15 cellular contexts compared by ENCODE assay signal in genomic region chr6:116326392-116326717, GRCh38. TPM values are rescaled to one million over a fixed set of nuclear protein-coding genes. Genes with fewer than 3 reads are reported as not detected.
DNase-seq lines count a peak whose midpoint lies in the region; ATAC-seq, FAIRE-seq and TF ChIP-seq lines count a peak whose summit lies in the region.
"Had no signal": no experiment of that assay in that cellular context is flagged by ENCODE, and none has a peak within 500 bp of the region (broad histone marks: within the 10 kb centered on the region; RNA-seq: fewer than 3 reads in every experiment).

No MANE protein-coding gene starts in this region.

- H3K36me3 ChIP-seq in astrocyte (ENCODE audit: insufficient read depth, low read length) (no peaks in the 10 kb centered on the region), gastroesophageal sphincter (no peaks in the 10 kb centered on the region), tibial nerve (no peaks in the 10 kb centered on the region), H7 (replicated peaks; ENCODE audit: control insufficient read depth, insufficient read depth, low read length) (no peaks in the 10 kb centered on the region)
- H3K36me3 ChIP-seq: BLaER1, MG63 had no signal

- H4K20me1 ChIP-seq in astrocyte (ENCODE audit: insufficient read depth, low read length): no peaks in the 10 kb centered on the region
- H4K20me1 ChIP-seq: BLaER1 had no signal

- H3K4me3 ChIP-seq in astrocyte (ENCODE audit: insufficient read depth, low read depth, low read length) (no peak overlapping the region), gastroesophageal sphincter (no peak overlapping the region), tibial nerve (no peak overlapping the region), H7 (ENCODE audit: insufficient read depth, low read depth, low read length) (no peak overlapping the region)
- H3K4me3 ChIP-seq: BLaER1, MG63 had no signal

- H3K4me1 Mint-ChIP-seq in astrocyte (ENCODE audit: low read depth, unreplicated experiment): peaks cover 4% of the 10 kb centered on the region

- H3K27me3 ChIP-seq in astrocyte (ENCODE audit: insufficient read depth, low read length) (no peaks in the 10 kb centered on the region), gastroesophageal sphincter (no peaks in the 10 kb centered on the region), tibial nerve (no peaks in the 10 kb centered on the region), H7 (ENCODE audit: control insufficient read depth, insufficient read depth, low read length) (no peaks in the 10 kb centered on the region)
- H3K27me3 ChIP-seq: BLaER1, MG63 had no signal

- TF ChIP-seq CTCF in astrocyte (IDR thresholded peaks at IDR 0.05; ENCODE audit: insufficient read depth, low read depth, low read length): no peak
- no peak for TF ChIP-seq CTCF in gastroesophageal sphincter (IDR thresholded peaks at IDR 0.05)
- TF ChIP-seq CTCF in tibial nerve (IDR thresholded peaks at IDR 0.05): no peak

- no peaks in the 10 kb centered on the region for H3K9me3 Mint-ChIP-seq in astrocyte (ENCODE audit: unreplicated experiment)

- H2AFZ ChIP-seq in astrocyte (ENCODE audit: low read depth, low read length): no peak overlapping the region

- peak; percentile 23 for ATAC-seq in gastroesophageal sphincter

- no peak overlapping the region for H3K9ac ChIP-seq in astrocyte (ENCODE audit: low read length)
- H3K9ac ChIP-seq: BLaER1 had no signal

- no peak overlapping the region for H3K27ac Mint-ChIP-seq in astrocyte (ENCODE audit: unreplicated experiment)

- no peak for TF ChIP-seq EP300 in gastroesophageal sphincter (IDR thresholded peaks at IDR 0.05)
- no peak for TF ChIP-seq EP300 in tibial nerve (IDR thresholded peaks at IDR 0.05)

- peak; percentile 26 for DNase-seq in astrocyte (ENCODE audit: low read depth)
- peak; percentile 32 for DNase-seq in medulla oblongata (ENCODE audit: extremely low spot score)
- DNase-seq in tibial nerve (ENCODE audit: low spot score in 2 of 2): no peak
- no peak for DNase-seq in H7
- DNase-seq in UCSD-AML1 (lab: John Stamatoyannopoulos, UW; ENCODE audit: unreplicated experiment): no peak
- no peak for DNase-seq in HUDEP-2 (lab: John Stamatoyannopoulos, UW; ENCODE audit: unreplicated experiment in 76 of 76)
- no peak for DNase-seq in kidney glomerular epithelial cell (lab: John Stamatoyannopoulos, UW)
- DNase-seq: GOT3, KG1, MG63, NCI-H1092 treated with DMSO at 0.1 percent for 48 hours, NCI-H1694 treated with DMSO at 0.1 percent for 48 hours, NCI-H748 treated with DMSO at 0.1 percent for 48 hours had no signal

- no peaks in the 10 kb centered on the region for H3K79me2 ChIP-seq in astrocyte (ENCODE audit: insufficient read depth, low read length)

- no peaks in the 10 kb centered on the region for H3K9me3 ChIP-seq in astrocyte (ENCODE audit: insufficient read depth, low read depth, low read length)
- no peaks in the 10 kb centered on the region for H3K9me3 ChIP-seq in gastroesophageal sphincter
- no peaks in the 10 kb centered on the region for H3K9me3 ChIP-seq in tibial nerve
- H3K9me3 ChIP-seq: BLaER1, MG63 had no signal

- H3K27me3 Mint-ChIP-seq in astrocyte (ENCODE audit: low read depth, unreplicated experiment): no peaks in the 10 kb centered on the region

- TF ChIP-seq POLR2A in gastroesophageal sphincter (IDR thresholded peaks at IDR 0.05) (no peak), tibial nerve (IDR thresholded peaks at IDR 0.05) (no peak)

- no peak for FAIRE-seq in astrocyte (lab: Jason Lieb, UNC)

- H3K4me1 ChIP-seq in astrocyte (ENCODE audit: insufficient read depth, low read length) (no peaks in the 10 kb centered on the region), gastroesophageal sphincter (peaks cover 4 to 31% (median 12%) of the 10 kb centered on the region in 3 donors), tibial nerve (peaks cover 0 to 40% (median 16%) of the 10 kb centered on the region in 4 donors)
- H3K4me1 ChIP-seq: BLaER1 had no signal

- no peak overlapping the region for H3K4me3 Mint-ChIP-seq in astrocyte (ENCODE audit: unreplicated experiment)

- H3K36me3 Mint-ChIP-seq in astrocyte (ENCODE audit: low read depth, unreplicated experiment): no peaks in the 10 kb centered on the region

- WGBS in gastroesophageal sphincter (ENCODE audit: low coverage in 1 of 2), 2 donors: 35 to 46% methylated on average over 3 to 4 of the region's 4 CpGs
- 28 to 32% methylated on average over 4 of the region's 4 CpGs for WGBS in tibial nerve, 2 donors

- no peak overlapping the region for H3K27ac ChIP-seq in astrocyte (ENCODE audit: low read depth, low read length)
- no peak overlapping the region for H3K27ac ChIP-seq in gastroesophageal sphincter
- peak overlapping the region; percentile 18 to 79 (median 58) for H3K27ac ChIP-seq in tibial nerve
- H3K27ac ChIP-seq: BLaER1 had no signal

- no peak overlapping the region for H3K4me2 ChIP-seq in astrocyte (ENCODE audit: low read length)
- H3K4me2 ChIP-seq: BLaER1 had no signal

RNA-seq across cellular contexts. Expression of gene DSE, which starts 44.4 kb away (rescaled TPM):
- total RNA-seq in astrocyte: 83.2 and 83.7 TPM in 2 replicates
- 10 to 100 TPM; 26.3 to 45.4 (median 36.3) TPM for total RNA-seq in gastroesophageal sphincter
- 10 to 100 TPM; 79.5 to 95.5 (median 81.7) TPM for total RNA-seq in tibial nerve
- 39.5 and 48.1 TPM in 2 replicates for total RNA-seq in H7 (2014; rRNA removed; shearing (Covaris generic))

RNA-seq across cellular contexts. Expression of gene TSPYL1, which starts 46.6 kb away (rescaled TPM):
- total RNA-seq in astrocyte (87.8 and 91.7 TPM in 2 replicates), gastroesophageal sphincter (100 to 1,000 TPM in 3 of 4 donors, 10 to 100 TPM in 1; 99.3 to 105 (median 100) TPM), tibial nerve (10 to 100 TPM; 39.8 to 53.6 (median 43.3) TPM)
- 46.8 and 51.0 TPM in 2 replicates for total RNA-seq in H7 (2014; rRNA removed; shearing (Covaris generic))

Comparison
In these comparisons a context has a peak if more than half of its experiments do, and no peak if none do; other contexts are left out.
1. DNase-seq: peak in astrocyte (single experiment) and medulla oblongata (single experiment); none in tibial nerve (0 of 2), H7 (single experiment), UCSD-AML1 (single experiment), HUDEP-2 (0 of 76) and kidney glomerular epithelial cell (single experiment).
2. H3K27ac ChIP-seq: peak in tibial nerve (4 of 4); none in astrocyte (single experiment) and gastroesophageal sphincter (0 of 4).